In genomic region chr19:3976495-3977241, GRCh38 we compare ENCODE assay signal across 14 cellular contexts. TPM values are rescaled to one million over a fixed set of nuclear protein-coding genes. Genes with fewer than 3 reads are reported as not detected.
DNase-seq lines count a peak whose midpoint lies in the region; ATAC-seq lines count a peak whose summit lies in the region.
"Had no signal": no experiment of that assay in that cellular context is flagged by ENCODE, and none has a peak within 500 bp of the region (broad histone marks: within the 10 kb centered on the region; RNA-seq: fewer than 3 reads in every experiment).

No MANE protein-coding gene starts in this region.

- H3K4me3 Mint-ChIP-seq in T-helper 17 cell, result peak overlapping the region; percentile 31

- H3K27me3 Mint-ChIP-seq in T-helper 17 cell, result no peaks in the 10 kb centered on the region
- H3K27me3 Mint-ChIP-seq: CD4-positive, alpha-beta memory T cell had no signal

- peak; percentile 56 for DNase-seq in stimulated activated CD4-positive, alpha-beta T cell treated with anti-CD3 and anti-CD28 coated beads, Interleukin-15, amount 100 ng/mL, for 24 hours
- DNase-seq in stimulated activated CD4-positive, alpha-beta T cell treated with anti-CD3 and anti-CD28 coated beads, Interleukin-4, amount 100 ng/mL, for 4 hours, result no peak
- DNase-seq in T-helper 17 cell, result no peak
- DNase-seq in hepatic stellate cell (ENCODE audit: low spot score), result peak; percentile 57
- no peak for DNase-seq in T-helper 1 cell
- DNase-seq in COR-L47 (lab: John Stamatoyannopoulos, UW), result no peak
- DNase-seq: spleen; stimulated activated naive CD4-positive, alpha-beta T cell treated with Interleukin-2 at 50 U/mL for 16 hours had no signal

- H3K9me3 ChIP-seq in T-helper 17 cell (ENCODE audit: control insufficient read depth, low read length, poor library complexity, severe bottlenecking), result no peaks in the 10 kb centered on the region
- H3K9me3 ChIP-seq: spleen had no signal

- peaks cover 3% of the 10 kb centered on the region for H3K4me1 Mint-ChIP-seq in T-helper 17 cell

- H3K27ac Mint-ChIP-seq in T-helper 17 cell, result peak overlapping the region; percentile 56
- H3K27ac Mint-ChIP-seq: activated T-helper 2 cell treated with anti-CD3 and anti-CD28 coated beads, Interferon-gamma antibody, Interleukin-2, Interleukin-4, amounts not matched to agents 10 μg/mL and 5 μg/mL and 100 μg/mL, durations not matched to agents 14 hours and 24 hours and 36 hours had no signal

- peaks cover 2% of the 10 kb centered on the region for H3K36me3 Mint-ChIP-seq in T-helper 17 cell (ENCODE audit: low read depth)

- peak; percentile 6 for ATAC-seq in T-helper 17 cell
- ATAC-seq in GM18861 (IDR thresholded peaks at IDR 0.05; ENCODE audit: unreplicated experiment), result no peak
- no peak for ATAC-seq in GM19467 (IDR thresholded peaks at IDR 0.05; ENCODE audit: unreplicated experiment)

RNA-seq across cellular contexts. Expression of gene DAPK3, which starts 5.8 kb away (rescaled TPM):
- 10 to 100 TPM; 28.7 to 31.3 TPM for total RNA-seq in T-helper 17 cell

RNA-seq across cellular contexts. Expression of gene EEF2, which starts 8.6 kb away (rescaled TPM):
- total RNA-seq in T-helper 17 cell, result 1,000 to 10,000 TPM; 2,788 to 2,859 TPM

RNA-seq across cellular contexts. Expression of gene PIAS4, which starts 30.9 kb away (rescaled TPM):
- total RNA-seq in T-helper 17 cell, result 10 to 100 TPM; 20.8 to 22.7 TPM

RNA-seq across cellular contexts. Expression of gene NMRK2, which starts 43.8 kb away (rescaled TPM):
- total RNA-seq in T-helper 17 cell, result not detected
- total RNA-seq: activated T-helper 2 cell treated with anti-CD3 and anti-CD28 coated beads, Interferon-gamma antibody, Interleukin-2, Interleukin-4, amounts not matched to agents 10 μg/mL and 5 μg/mL and 100 μg/mL, durations not matched to agents 14 hours and 24 hours and 36 hours; CD4-positive, alpha-beta memory T cell; hepatocyte; mucosa of gallbladder; spleen had no signal

Comparison
In these comparisons a context has a peak if more than half of its experiments do, and no peak if none do; other contexts are left out.
1. DNase-seq: peak in stimulated activated CD4-positive, alpha-beta T cell treated with anti-CD3 and anti-CD28 coated beads, Interleukin-15, amount 100 ng/mL, for 24 hours (single experiment) and hepatic stellate cell (single experiment); none in stimulated activated CD4-positive, alpha-beta T cell treated with anti-CD3 and anti-CD28 coated beads, Interleukin-4, amount 100 ng/mL, for 4 hours (0 of 2), T-helper 17 cell (0 of 3), T-helper 1 cell (0 of 5) and COR-L47 (single experiment).